Comparison of ENCODE assay signal across 27 cellular contexts in the genomic region with DNA sequence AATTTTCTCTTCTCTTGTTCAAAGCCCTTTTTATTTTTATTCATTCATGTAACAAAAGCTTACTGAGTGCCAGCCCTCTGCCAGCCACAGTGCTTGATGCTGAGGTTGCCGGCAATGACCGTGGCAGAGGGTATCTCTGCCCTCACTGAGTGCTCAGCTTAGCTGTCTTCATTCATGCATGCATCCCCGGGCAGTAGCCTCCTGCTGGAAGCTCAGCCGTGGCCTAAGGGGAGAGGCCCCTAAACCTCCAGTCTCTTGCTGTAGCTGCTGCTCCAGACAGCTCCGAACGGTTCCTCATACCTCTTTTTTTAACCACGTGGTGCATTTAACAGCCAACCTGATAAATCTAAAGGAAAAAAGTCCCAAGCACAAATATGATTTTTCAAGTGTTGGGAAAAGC. TPM values are rescaled to one million over a fixed set of nuclear protein-coding genes. Genes with fewer than 3 reads are reported as not detected.
DNase-seq lines count a peak whose midpoint lies in the region; ATAC-seq, FAIRE-seq and TF ChIP-seq lines count a peak whose summit lies in the region.
"Had no signal": no experiment of that assay in that cellular context is flagged by ENCODE, and none has a peak within 500 bp of the region (broad histone marks: within the 10 kb centered on the region; RNA-seq: fewer than 3 reads in every experiment).

No MANE protein-coding gene starts in this region.

- no peaks in the 10 kb centered on the region for H3K9me3 Mint-ChIP-seq in GM23338
- H3K9me3 Mint-ChIP-seq in activated CD4-positive, alpha-beta T cell treated with anti-CD3 and anti-CD28 coated beads, Interleukin-2, amount 10 ng/mL, durations not matched to agents 24 days and 14 days = no peaks in the 10 kb centered on the region
- H3K9me3 Mint-ChIP-seq: CD14-positive monocyte; CD4-positive, alpha-beta T cell; CD8-positive, alpha-beta memory T cell had no signal

- POLR2A ChIA-PET in IMR-90 (lab: Charles Lee; ENCODE audit: unreplicated experiment) = no interaction called here

- H4K91ac ChIP-seq in IMR-90 (ENCODE audit: insufficient read depth, low read depth, low read length) = no peak overlapping the region

- no peak for FAIRE-seq in GM12891 (lab: Jason Lieb, UNC)
- FAIRE-seq: A549, D721Med, GM12878, GM18507, H54 had no signal

- TF ChIP-seq RAD21 in IMR-90 (IDR thresholded peaks at IDR 0.05; ENCODE audit: low read length) = no peak

- no peak overlapping the region for H2AK9ac ChIP-seq in IMR-90 (replicated peaks; ENCODE audit: low read depth, low read length, poor library complexity)

- no peak overlapping the region for H2BK5ac ChIP-seq in IMR-90 (ENCODE audit: low read depth, low read length, poor library complexity, severe bottlenecking)

- no peak overlapping the region for H4K8ac ChIP-seq in IMR-90 (ENCODE audit: low read depth in 2 of 2, low read length in 2 of 2)

- H3K4me2 ChIP-seq in GM23338 (no peak overlapping the region), IMR-90 (ENCODE audit: low read depth, low read length) (no peak overlapping the region), parathyroid adenoma (ENCODE audit: low read length) (no peak overlapping the region)
- H3K4me2 ChIP-seq: A549; BLaER1 treated with 17β-estradiol and CSF1 and Interleukin-3, amounts not matched to agents 10 nM and 100 nM had no signal

- H3K14ac ChIP-seq in IMR-90 (replicated peaks; ENCODE audit: low read depth, low read length) = no peak overlapping the region

- H3K36me3 Mint-ChIP-seq in GM23338 (ENCODE audit: low read depth) = no peaks in the 10 kb centered on the region
- no peaks in the 10 kb centered on the region for H3K36me3 Mint-ChIP-seq in activated CD4-positive, alpha-beta T cell treated with anti-CD3 and anti-CD28 coated beads, Interleukin-2, amount 10 ng/mL, durations not matched to agents 24 days and 14 days (ENCODE audit: low read depth)
- H3K36me3 Mint-ChIP-seq: CD14-positive monocyte had no signal

- H3K27me3 Mint-ChIP-seq in GM23338 (ENCODE audit: insufficient read depth, low read depth, poor library complexity) = peaks cover 9% of the 10 kb centered on the region
- peaks cover 16% of the 10 kb centered on the region for H3K27me3 Mint-ChIP-seq in activated CD4-positive, alpha-beta T cell treated with anti-CD3 and anti-CD28 coated beads, Interleukin-2, amount 10 ng/mL, durations not matched to agents 24 days and 14 days

- H3K56ac ChIP-seq in IMR-90 (ENCODE audit: extremely low read depth, insufficient read depth, low read length) = no peak overlapping the region

- TF ChIP-seq CTCF in GM23338 (conservative IDR thresholded peaks at IDR 0.05; ENCODE audit: low read depth in 2 of 2) (no peak), IMR-90 (conservative IDR thresholded peaks at IDR 0.05; ENCODE audit: low read depth, low read length) (no peak), parathyroid adenoma (IDR thresholded peaks at IDR 0.05) (no peak)

- no peak overlapping the region for H3K4ac ChIP-seq in IMR-90 (ENCODE audit: low read depth, low read length)

- H3K9me3 ChIP-seq in IMR-90 (ENCODE audit: control insufficient read depth, insufficient read depth, low read length) = no peaks in the 10 kb centered on the region
- H3K9me3 ChIP-seq in parathyroid adenoma (ENCODE audit: control insufficient read depth, low read length) = no peaks in the 10 kb centered on the region
- H3K9me3 ChIP-seq in aorta (ENCODE audit: control insufficient read depth, low read length) = peaks cover 2% of the 10 kb centered on the region
- H3K9me3 ChIP-seq: A549; BE2C; BLaER1 treated with 17β-estradiol and CSF1 and Interleukin-3, amounts not matched to agents 10 nM and 100 nM had no signal

- no peak overlapping the region for H2AFZ ChIP-seq in GM23338
- H2AFZ ChIP-seq in IMR-90 (replicated peaks; ENCODE audit: low read length, poor library complexity) = peak overlapping the region; percentile 58
- peak overlapping the region; percentile 44 for H2AFZ ChIP-seq in parathyroid adenoma

- intact Hi-C loops in IMR-90 (cut with micrococcal nuclease) (no loop called here), aorta (cut with DNase I) (no loop called here)
- intact Hi-C loops in activated CD4-positive, alpha-beta T cell treated with anti-CD3 and anti-CD28 coated beads, Interleukin-2, amount 10 ng/mL, durations not matched to agents 24 days and 14 days (cut with micrococcal nuclease) = no loop called here

- H3K36me3 ChIP-seq in GM23338 (ENCODE audit: insufficient read depth) = no peaks in the 10 kb centered on the region
- no peaks in the 10 kb centered on the region for H3K36me3 ChIP-seq in IMR-90 (ENCODE audit: control insufficient read depth, insufficient read depth, low read length)
- no peaks in the 10 kb centered on the region for H3K36me3 ChIP-seq in parathyroid adenoma (ENCODE audit: control insufficient read depth, insufficient read depth, low read length)
- no peaks in the 10 kb centered on the region for H3K36me3 ChIP-seq in aorta (ENCODE audit: control insufficient read depth in 1 of 2, insufficient read depth in 2 of 2, low read length in 1 of 2)
- H3K36me3 ChIP-seq: BE2C; BLaER1 treated with 17β-estradiol and CSF1 and Interleukin-3, amounts not matched to agents 10 nM and 100 nM had no signal

- no TSS peak for BruUV-seq in IMR-90 (replicated peaks; lab: Mats Ljungman, UMichigan)

- CTCF ChIA-PET in IMR-90 (lab: Yijun Ruan, JAX) = no interaction called here

- no peak overlapping the region for H4K5ac ChIP-seq in IMR-90 (ENCODE audit: low read depth, low read length)

- H3K9me1 ChIP-seq in IMR-90 (ENCODE audit: insufficient read depth, low read length) = no peaks in the 10 kb centered on the region

- DNase-seq in GM23338 (ENCODE audit: low spot score) (peak; percentile 10), IMR-90 (no peak), kidney tubule cell (ENCODE audit: low spot score) (peak; percentile 13), globus pallidus (ENCODE audit: low spot score) (no peak), aorta (no peak), GM12891 (ENCODE audit: insufficient read length, low spot score) (no peak)
- DNase-seq in activated CD4-positive, alpha-beta T cell treated with anti-CD3 and anti-CD28 coated beads, Interleukin-2, amount 10 ng/mL, durations not matched to agents 24 days and 14 days = no peak
- DNase-seq: 8988T; ACHN; AML-193; BE2C; CD4-positive, alpha-beta T cell; CD8-positive, alpha-beta memory T cell; DMS 273 treated with DMSO at 0.1 percent for 48 hours; DMS79; EL; GDM1; GOT3; HCEC 1CT had no signal

- H2AK5ac ChIP-seq in IMR-90 (ENCODE audit: low read depth, low read length) = no peak overlapping the region

- no peak overlapping the region for H3K18ac ChIP-seq in IMR-90 (ENCODE audit: low read depth, low read length)

- H2BK15ac ChIP-seq in IMR-90 (ENCODE audit: low read depth, low read length) = no peak overlapping the region

- no peak overlapping the region for H3K4me3 ChIP-seq in GM23338
- H3K4me3 ChIP-seq in IMR-90 (ENCODE audit: insufficient read depth, low read depth, low read length) = no peak overlapping the region
- no peak overlapping the region for H3K4me3 ChIP-seq in parathyroid adenoma (ENCODE audit: low read depth, low read length)
- no peak overlapping the region for H3K4me3 ChIP-seq in aorta (ENCODE audit: low read length in 2 of 2)
- H3K4me3 ChIP-seq: A549; BLaER1 treated with 17β-estradiol and CSF1 and Interleukin-3, amounts not matched to agents 10 nM and 100 nM; GM12878 had no signal

- H3K4me1 ChIP-seq in GM23338 (ENCODE audit: insufficient read depth) (peaks cover 10% of the 10 kb centered on the region), IMR-90 (ENCODE audit: control insufficient read depth, insufficient read depth, low read length) (no peaks in the 10 kb centered on the region), parathyroid adenoma (peaks cover 2% of the 10 kb centered on the region), aorta (ENCODE audit: control insufficient read depth in 1 of 2, insufficient read depth in 2 of 2, low read length in 2 of 2) (no peaks in the 10 kb centered on the region)
- H3K4me1 ChIP-seq: A549; BE2C; BLaER1 treated with 17β-estradiol and CSF1 and Interleukin-3, amounts not matched to agents 10 nM and 100 nM had no signal

- TF ChIP-seq POLR2A in IMR-90 (IDR thresholded peaks at IDR 0.05; ENCODE audit: low read depth, low read length) = no peak
- TF ChIP-seq POLR2A in GM12891 (IDR thresholded peaks at IDR 0.05; ENCODE audit: low read depth, low read length) = no peak

- H3K27ac ChIP-seq in GM23338 (ENCODE audit: low read depth) (no peak overlapping the region), IMR-90 (ENCODE audit: insufficient read depth, low read length) (no peak overlapping the region), parathyroid adenoma (no peak overlapping the region), aorta (ENCODE audit: low read depth in 1 of 2, low read length in 2 of 2) (no peak overlapping the region)
- H3K27ac ChIP-seq: A549; BLaER1 treated with 17β-estradiol and CSF1 and Interleukin-3, amounts not matched to agents 10 nM and 100 nM had no signal

- H4K20me1 ChIP-seq in GM23338 (replicated peaks; ENCODE audit: insufficient read depth) (no peaks in the 10 kb centered on the region), IMR-90 (ENCODE audit: insufficient read depth, low read length) (no peaks in the 10 kb centered on the region)
- H4K20me1 ChIP-seq: BLaER1 treated with 17β-estradiol and CSF1 and Interleukin-3, amounts not matched to agents 10 nM and 100 nM had no signal

- H3F3A ChIP-seq in GM23338 (replicated peaks; ENCODE audit: low read depth) = no peaks in the 10 kb centered on the region

- no peaks in the 10 kb centered on the region for H3K27me3 ChIP-seq in GM23338 (ENCODE audit: insufficient read depth)
- H3K27me3 ChIP-seq in IMR-90 (ENCODE audit: control insufficient read depth, insufficient read depth, low read length) = no peaks in the 10 kb centered on the region; the same call in 1 of the 2 replicates
- no peaks in the 10 kb centered on the region for H3K27me3 ChIP-seq in parathyroid adenoma (ENCODE audit: control insufficient read depth, insufficient read depth, low read length)
- H3K27me3 ChIP-seq in aorta (ENCODE audit: control insufficient read depth in 1 of 2, insufficient read depth in 2 of 2, low read length in 1 of 2) = peaks cover 0 to 3% of the 10 kb centered on the region in 2 donors
- H3K27me3 ChIP-seq: BE2C; BLaER1 treated with 17β-estradiol and CSF1 and Interleukin-3, amounts not matched to agents 10 nM and 100 nM had no signal

- H3K9ac ChIP-seq in IMR-90 (ENCODE audit: low read depth, low read length) = no peak overlapping the region
- H3K9ac ChIP-seq in parathyroid adenoma = no peak overlapping the region
- H3K9ac ChIP-seq: BLaER1 treated with 17β-estradiol and CSF1 and Interleukin-3, amounts not matched to agents 10 nM and 100 nM had no signal

- peaks cover 10% of the 10 kb centered on the region for H3K9me2 ChIP-seq in GM23338 (ENCODE audit: insufficient read depth)

- no CpG with 5 or more reads among the region's 7 CpGs for WGBS in IMR-90 (ENCODE audit: extremely low coverage in 2 of 2, insufficient read length in 1 of 2), 2 experiments
- 24 to 25% methylated on average over 7 of the region's 7 CpGs for WGBS in aorta, 2 donors

- in situ Hi-C loops in IMR-90 (cut with MboI; ENCODE audit: low sequenced_read_pairs) = no loop called here

- H3K4me1 Mint-ChIP-seq in GM23338 = peaks cover 17% of the 10 kb centered on the region
- no peaks in the 10 kb centered on the region for H3K4me1 Mint-ChIP-seq in activated CD4-positive, alpha-beta T cell treated with anti-CD3 and anti-CD28 coated beads, Interleukin-2, amount 10 ng/mL, durations not matched to agents 24 days and 14 days
- H3K4me1 Mint-ChIP-seq: CD14-positive monocyte; CD8-positive, alpha-beta memory T cell had no signal

- H3K27ac Mint-ChIP-seq in GM23338 = no peak overlapping the region
- H3K27ac Mint-ChIP-seq in activated CD4-positive, alpha-beta T cell treated with anti-CD3 and anti-CD28 coated beads, Interleukin-2, amount 10 ng/mL, durations not matched to agents 24 days and 14 days = no peak overlapping the region
- H3K27ac Mint-ChIP-seq: CD4-positive, alpha-beta T cell; CD8-positive, alpha-beta memory T cell had no signal

- H3K79me2 ChIP-seq in GM23338 (replicated peaks; ENCODE audit: insufficient read depth) (no peaks in the 10 kb centered on the region), parathyroid adenoma (no peaks in the 10 kb centered on the region)

- no peak overlapping the region for H2BK20ac ChIP-seq in IMR-90 (ENCODE audit: low read depth, low read length)

- no peak overlapping the region for H2BK120ac ChIP-seq in IMR-90 (ENCODE audit: low read depth, low read length)

- dilution Hi-C loops in IMR-90 (cut with HindIII; ENCODE audit: low sequenced_read_pairs, unreplicated experiment) = no loop called here

- ATAC-seq in GM23338 (peak; percentile 73), IMR-90 (ENCODE audit: low read depth) (no peak), aorta (ENCODE audit: low FRiP score) (no peak)
- ATAC-seq: A549, GM12878 had no signal

- H3K79me1 ChIP-seq in IMR-90 (ENCODE audit: low read depth in 1 of 2, low read length in 2 of 2) = no peaks in the 10 kb centered on the region

- H3K4me3 Mint-ChIP-seq in GM23338 = no peak overlapping the region
- H3K4me3 Mint-ChIP-seq in activated CD4-positive, alpha-beta T cell treated with anti-CD3 and anti-CD28 coated beads, Interleukin-2, amount 10 ng/mL, durations not matched to agents 24 days and 14 days = no peak overlapping the region
- H3K4me3 Mint-ChIP-seq: CD14-positive monocyte; CD4-positive, alpha-beta T cell; CD8-positive, alpha-beta memory T cell had no signal

- H3K23ac ChIP-seq in IMR-90 (ENCODE audit: low read depth, low read length) = no peak overlapping the region

RNA-seq across cellular contexts. Expression of a gene that starts 34.6 kb away (rescaled TPM):
- 20.1 and 26.9 TPM in 2 replicates for total RNA-seq in GM23338 (2014; rRNA removed; shearing (Covaris generic))
- polyA plus RNA-seq in GM23338 (2016; fragmentation: Nextera tagmentation; extraction: Ambion mirVana) = 27.1 and 50.3 TPM in 2 replicates
- total RNA-seq in IMR-90 (2012; rRNA removed) = 9.1 and 12.2 TPM in 2 replicates
- polyA plus RNA-seq in IMR-90 (2012; rRNA removed) = 3.7 and 6.0 TPM in 2 replicates
- 0.37 and 0.75 TPM in 2 replicates for polyA plus RNA-seq in IMR-90 (2012; cell fraction: cytosol; rRNA removed)
- polyA plus RNA-seq in IMR-90 (2012; cell fraction: nucleus; rRNA removed; ENCODE audit: low replicate concordance) = 3.4 and 20.4 TPM in 2 replicates
- total RNA-seq in activated CD4-positive, alpha-beta T cell treated with anti-CD3 and anti-CD28 coated beads, Interleukin-2, amount 10 ng/mL, durations not matched to agents 24 days and 14 days = 36.8 and 37.8 TPM in 2 replicates
- 10 to 100 TPM; 27.1 to 51.5 TPM for total RNA-seq in aorta
- 10 to 100 TPM in 1 of 2 donors, 1 to 10 TPM in 1; 5.9 to 17.8 TPM for polyA plus RNA-seq in aorta
- polyA plus RNA-seq in GM12891 (2012; ENCODE audit: low read depth, missing spikeins) = 4.9 TPM

RNA-seq across cellular contexts. Expression of a gene that starts 54.1 kb away (rescaled TPM):
- 11.8 and 12.2 TPM in 2 replicates for total RNA-seq in GM23338 (2014; rRNA removed; shearing (Covaris generic))
- 6.0 and 13.7 TPM in 2 replicates for polyA plus RNA-seq in GM23338 (2016; fragmentation: Nextera tagmentation; extraction: Ambion mirVana)
- 0.18 and 0.28 TPM in 2 replicates for total RNA-seq in IMR-90 (2012; rRNA removed)
- polyA plus RNA-seq in IMR-90 (2012; rRNA removed) = 0.14 and 0.17 TPM in 2 replicates
- 0.09 TPM in 1 of 2 replicates, not detected in the other for polyA plus RNA-seq in IMR-90 (2012; cell fraction: cytosol; rRNA removed)
- 0.01 TPM in 1 of 2 replicates, not detected in the other for polyA plus RNA-seq in IMR-90 (2012; cell fraction: nucleus; rRNA removed; ENCODE audit: low replicate concordance)
- 0.19 TPM in 1 of 2 replicates, not detected in the other for total RNA-seq in activated CD4-positive, alpha-beta T cell treated with anti-CD3 and anti-CD28 coated beads, Interleukin-2, amount 10 ng/mL, durations not matched to agents 24 days and 14 days
- under 1 TPM; 0.27 to 0.55 TPM for total RNA-seq in aorta
- not detected for polyA plus RNA-seq in aorta
- polyA plus RNA-seq in GM12891 (2012; ENCODE audit: low read depth, missing spikeins) = 0.08 TPM
- total RNA-seq: CD4-positive, alpha-beta T cell; CD8-positive, alpha-beta memory T cell had no signal
- polyA plus RNA-seq: CD14-positive monocyte; CD8-positive, alpha-beta memory T cell had no signal

Comparison
In these comparisons a context has a peak if more than half of its experiments do, and no peak if none do; other contexts are left out.
1. DNase-seq: peak in GM23338 (single experiment) and kidney tubule cell (single experiment); none in IMR-90 (single experiment), activated CD4-positive, alpha-beta T cell treated with anti-CD3 and anti-CD28 coated beads, Interleukin-2, amount 10 ng/mL, durations not matched to agents 24 days and 14 days (single experiment), globus pallidus (single experiment), aorta (0 of 2) and GM12891 (single experiment).